1 cellular context compared by ENCODE assay signal in the genomic region with DNA sequence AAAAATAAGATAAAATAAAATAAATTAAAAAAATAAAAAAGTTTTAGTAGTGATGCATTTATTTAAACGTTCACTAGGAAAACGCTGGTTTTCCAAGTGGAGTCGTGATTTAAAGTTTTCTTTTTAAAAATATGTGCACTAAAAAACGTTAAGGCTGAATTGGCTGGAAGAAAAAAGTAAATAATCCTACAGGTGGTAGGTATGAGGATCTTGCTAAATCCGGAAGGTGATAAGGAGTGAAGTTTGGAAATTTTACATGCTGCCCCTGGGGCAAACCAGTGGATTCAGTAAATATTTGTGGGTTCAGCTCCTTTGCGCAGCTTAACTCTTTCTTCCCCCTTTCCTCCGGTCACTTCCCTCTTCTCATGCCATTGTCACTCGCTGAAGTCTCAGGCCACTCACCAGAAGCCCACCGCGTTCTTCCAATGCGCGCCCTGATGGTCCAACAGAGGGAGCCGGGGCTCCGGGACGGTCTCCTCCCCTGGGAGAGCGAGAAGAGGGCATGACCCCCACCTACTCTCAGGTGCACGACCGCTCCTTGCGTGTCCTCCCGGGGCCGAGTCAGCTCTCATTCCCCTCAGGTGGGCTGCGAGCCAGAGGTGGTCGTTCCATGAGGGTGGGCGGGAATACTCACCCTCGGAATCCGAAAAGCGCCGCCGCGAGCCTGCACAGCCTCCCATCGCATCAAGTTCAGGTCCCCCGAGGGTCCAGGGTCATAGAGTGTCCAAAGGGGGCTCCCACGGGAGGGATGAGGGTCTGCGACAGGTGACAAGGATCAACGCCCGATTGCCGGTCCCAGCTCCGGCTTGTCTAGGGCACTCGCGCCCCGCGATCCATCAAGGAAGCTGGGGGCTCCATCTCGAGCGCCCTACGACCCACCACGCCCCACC.
TF ChIP-seq lines count a peak whose summit lies in the region.

No MANE protein-coding gene starts in this region.

TF ChIP-seq in K562, 482 proteins besides CTCF, POLR2A, EP300 and RAD21 (continued from another document and continues in another):
- no peak for TF ChIP-seq NCOR1 (IDR thresholded peaks at IDR 0.05)
- TF ChIP-seq TEAD4 (IDR thresholded peaks at IDR 0.05; ENCODE audit: low read length): no peak
- 0 out of 2 replicates have a peak, but pooled peaks have one; percentile 23 for TF ChIP-seq TEAD4 (CRISPR knock-in tag; IDR thresholded peaks at IDR 0.05; ENCODE audit: borderline replicate concordance)
- TF ChIP-seq GTF2A2 (tag; IDR thresholded peaks at IDR 0.05): no peak
- TF ChIP-seq, protein P1, sequence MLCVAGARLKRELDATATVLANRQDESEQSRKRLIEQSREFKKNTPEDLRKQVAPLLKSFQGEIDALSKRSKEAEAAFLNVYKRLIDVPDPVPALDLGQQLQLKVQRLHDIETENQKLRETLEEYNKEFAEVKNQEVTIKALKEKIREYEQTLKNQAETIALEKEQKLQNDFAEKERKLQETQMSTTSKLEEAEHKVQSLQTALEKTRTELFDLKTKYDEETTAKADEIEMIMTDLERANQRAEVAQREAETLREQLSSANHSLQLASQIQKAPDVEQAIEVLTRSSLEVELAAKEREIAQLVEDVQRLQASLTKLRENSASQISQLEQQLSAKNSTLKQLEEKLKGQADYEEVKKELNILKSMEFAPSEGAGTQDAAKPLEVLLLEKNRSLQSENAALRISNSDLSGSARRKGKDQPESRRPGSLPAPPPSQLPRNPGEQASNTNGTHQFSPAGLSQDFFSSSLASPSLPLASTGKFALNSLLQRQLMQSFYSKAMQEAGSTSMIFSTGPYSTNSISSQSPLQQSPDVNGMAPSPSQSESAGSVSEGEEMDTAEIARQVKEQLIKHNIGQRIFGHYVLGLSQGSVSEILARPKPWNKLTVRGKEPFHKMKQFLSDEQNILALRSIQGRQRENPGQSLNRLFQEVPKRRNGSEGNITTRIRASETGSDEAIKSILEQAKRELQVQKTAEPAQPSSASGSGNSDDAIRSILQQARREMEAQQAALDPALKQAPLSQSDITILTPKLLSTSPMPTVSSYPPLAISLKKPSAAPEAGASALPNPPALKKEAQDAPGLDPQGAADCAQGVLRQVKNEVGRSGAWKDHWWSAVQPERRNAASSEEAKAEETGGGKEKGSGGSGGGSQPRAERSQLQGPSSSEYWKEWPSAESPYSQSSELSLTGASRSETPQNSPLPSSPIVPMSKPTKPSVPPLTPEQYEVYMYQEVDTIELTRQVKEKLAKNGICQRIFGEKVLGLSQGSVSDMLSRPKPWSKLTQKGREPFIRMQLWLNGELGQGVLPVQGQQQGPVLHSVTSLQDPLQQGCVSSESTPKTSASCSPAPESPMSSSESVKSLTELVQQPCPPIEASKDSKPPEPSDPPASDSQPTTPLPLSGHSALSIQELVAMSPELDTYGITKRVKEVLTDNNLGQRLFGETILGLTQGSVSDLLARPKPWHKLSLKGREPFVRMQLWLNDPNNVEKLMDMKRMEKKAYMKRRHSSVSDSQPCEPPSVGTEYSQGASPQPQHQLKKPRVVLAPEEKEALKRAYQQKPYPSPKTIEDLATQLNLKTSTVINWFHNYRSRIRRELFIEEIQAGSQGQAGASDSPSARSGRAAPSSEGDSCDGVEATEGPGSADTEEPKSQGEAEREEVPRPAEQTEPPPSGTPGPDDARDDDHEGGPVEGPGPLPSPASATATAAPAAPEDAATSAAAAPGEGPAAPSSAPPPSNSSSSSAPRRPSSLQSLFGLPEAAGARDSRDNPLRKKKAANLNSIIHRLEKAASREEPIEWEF (CRISPR knock-in tag; IDR thresholded peaks at IDR 0.05): 0 out of 2 replicates have a peak, but pooled peaks have one; percentile 17
- TF ChIP-seq DPF2 (IDR thresholded peaks at IDR 0.05): no peak
- TF ChIP-seq FOXK1 (CRISPR knock-in tag; IDR thresholded peaks at IDR 0.05; ENCODE audit: borderline replicate concordance): no peak
- peak in 1 of 2 experiments; percentile 50; a peak in 1 of 4 replicates for TF ChIP-seq SIN3A (IDR thresholded peaks at IDR 0.05; ENCODE audit: borderline replicate concordance in 2 of 2, control insufficient read depth in 1 of 2, low read depth in 2 of 2, low read length in 2 of 2)
- no peak for TF ChIP-seq ZNF133 (CRISPR knock-in tag; IDR thresholded peaks at IDR 0.05)
- TF ChIP-seq NFIC (IDR thresholded peaks at IDR 0.05): peak; percentile 12; the same call in 1 of the 2 replicates
- TF ChIP-seq ZNF174 (CRISPR knock-in tag; IDR thresholded peaks at IDR 0.05): no peak
- TF ChIP-seq RBBP5 (IDR thresholded peaks at IDR 0.05; ENCODE audit: borderline replicate concordance, insufficient read depth, low read length, poor library complexity, severe bottlenecking): peak; percentile 60
- no peak for TF ChIP-seq FOSL1 (tag; conservative IDR thresholded peaks at IDR 0.05)
- no peak for TF ChIP-seq ESRRB (CRISPR knock-in tag; IDR thresholded peaks at IDR 0.05; ENCODE audit: borderline replicate concordance)
- no peak for TF ChIP-seq ZNF77 (CRISPR knock-in tag; IDR thresholded peaks at IDR 0.05)
- no peak for TF ChIP-seq HMG20A (CRISPR knock-in tag; conservative IDR thresholded peaks at IDR 0.05)
- TF ChIP-seq ILF3 (IDR thresholded peaks at IDR 0.05; ENCODE audit: borderline replicate concordance): no peak
- no peak for TF ChIP-seq NFE2L1 (tag; IDR thresholded peaks at IDR 0.05; ENCODE audit: borderline replicate concordance, low read depth)
- no peak for TF ChIP-seq TFAM (CRISPR knock-in tag; conservative IDR thresholded peaks at IDR 0.05)
- peak; percentile 50; the same call in 1 of the 2 replicates for TF ChIP-seq ESRRA (IDR thresholded peaks at IDR 0.05; ENCODE audit: borderline replicate concordance, low read depth)
- TF ChIP-seq EWSR1 (IDR thresholded peaks at IDR 0.05; ENCODE audit: borderline replicate concordance, low read depth, partially characterized antibody): no peak
- TF ChIP-seq ERF (CRISPR knock-in tag; IDR thresholded peaks at IDR 0.05): no peak
- TF ChIP-seq PHF8 (IDR thresholded peaks at IDR 0.05; ENCODE audit: borderline replicate concordance, low read length): peak; percentile 54; the same call in 1 of the 2 replicates
- TF ChIP-seq TAF7 (tag; IDR thresholded peaks at IDR 0.05): 0 out of 2 replicates have a peak, but pooled peaks have one; percentile 13
- no peak for TF ChIP-seq HNRNPUL1 (IDR thresholded peaks at IDR 0.05; ENCODE audit: low read length)
- peak; percentile 63 for TF ChIP-seq MTA3 (IDR thresholded peaks at IDR 0.05; ENCODE audit: borderline replicate concordance)
- TF ChIP-seq COPS2 (conservative IDR thresholded peaks at IDR 0.05): no peak
- no peak for TF ChIP-seq CREB1 (IDR thresholded peaks at IDR 0.05)
- TF ChIP-seq CREB1 (CRISPR knock-in tag; IDR thresholded peaks at IDR 0.05): 0 out of 2 replicates have a peak, but pooled peaks have one; percentile 4
- TF ChIP-seq BRF1 (IDR thresholded peaks at IDR 0.05; ENCODE audit: borderline replicate concordance, extremely low read depth, insufficient read length): no peak
- TF ChIP-seq SREBF2 (CRISPR knock-in tag; IDR thresholded peaks at IDR 0.05): peak; percentile 95
- TF ChIP-seq PTRF (tag; IDR thresholded peaks at IDR 0.05): no peak
- TF ChIP-seq, protein P2, sequence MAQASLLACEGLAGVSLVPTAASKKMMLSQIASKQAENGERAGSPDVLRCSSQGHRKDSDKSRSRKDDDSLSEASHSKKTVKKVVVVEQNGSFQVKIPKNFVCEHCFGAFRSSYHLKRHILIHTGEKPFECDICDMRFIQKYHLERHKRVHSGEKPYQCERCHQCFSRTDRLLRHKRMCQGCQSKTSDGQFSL (CRISPR knock-in tag; IDR thresholded peaks at IDR 0.05): peak; percentile 61; the same call in 1 of the 2 replicates
- TF ChIP-seq, protein P2 (tag; IDR thresholded peaks at IDR 0.05): no peak
- no peak for TF ChIP-seq DMBX1 (CRISPR knock-in tag; IDR thresholded peaks at IDR 0.05; ENCODE audit: borderline replicate concordance)
- no peak for TF ChIP-seq PRPF4 (IDR thresholded peaks at IDR 0.05; ENCODE audit: insufficient read depth, low read depth, low read length, poor library complexity, severe bottlenecking)
- no peak for TF ChIP-seq GABPA (tag; conservative IDR thresholded peaks at IDR 0.05; ENCODE audit: low read depth)
- TF ChIP-seq, protein P3, sequence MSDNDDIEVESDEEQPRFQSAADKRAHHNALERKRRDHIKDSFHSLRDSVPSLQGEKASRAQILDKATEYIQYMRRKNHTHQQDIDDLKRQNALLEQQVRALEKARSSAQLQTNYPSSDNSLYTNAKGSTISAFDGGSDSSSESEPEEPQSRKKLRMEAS (CRISPR knock-in tag; IDR thresholded peaks at IDR 0.05): no peak
- TF ChIP-seq SMARCA4 (IDR thresholded peaks at IDR 0.05): peak; percentile 13; the same call in 1 of the 2 replicates
- 0 out of 2 replicates have a peak, but pooled peaks have one; percentile 14 for TF ChIP-seq MTA1 (IDR thresholded peaks at IDR 0.05; ENCODE audit: borderline replicate concordance)
- TF ChIP-seq ADNP (tag; IDR thresholded peaks at IDR 0.05): no peak
- TF ChIP-seq, protein P4, sequence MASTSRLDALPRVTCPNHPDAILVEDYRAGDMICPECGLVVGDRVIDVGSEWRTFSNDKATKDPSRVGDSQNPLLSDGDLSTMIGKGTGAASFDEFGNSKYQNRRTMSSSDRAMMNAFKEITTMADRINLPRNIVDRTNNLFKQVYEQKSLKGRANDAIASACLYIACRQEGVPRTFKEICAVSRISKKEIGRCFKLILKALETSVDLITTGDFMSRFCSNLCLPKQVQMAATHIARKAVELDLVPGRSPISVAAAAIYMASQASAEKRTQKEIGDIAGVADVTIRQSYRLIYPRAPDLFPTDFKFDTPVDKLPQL (IDR thresholded peaks at IDR 0.05; ENCODE audit: extremely low read depth, insufficient read length): no peak
- TF ChIP-seq, protein P5, sequence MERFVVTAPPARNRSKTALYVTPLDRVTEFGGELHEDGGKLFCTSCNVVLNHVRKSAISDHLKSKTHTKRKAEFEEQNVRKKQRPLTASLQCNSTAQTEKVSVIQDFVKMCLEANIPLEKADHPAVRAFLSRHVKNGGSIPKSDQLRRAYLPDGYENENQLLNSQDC (CRISPR knock-in tag; IDR thresholded peaks at IDR 0.05): no peak
- no peak for TF ChIP-seq NR3C1 (CRISPR knock-in tag; IDR thresholded peaks at IDR 0.05)
- peak in 1 of 2 experiments; percentile 38; a peak in 2 of 4 replicates for TF ChIP-seq HDAC1 (IDR thresholded peaks at IDR 0.05)
- TF ChIP-seq ZNF764 (CRISPR knock-in tag; IDR thresholded peaks at IDR 0.05; ENCODE audit: low read depth): no peak
- TF ChIP-seq RFX5 (IDR thresholded peaks at IDR 0.05; ENCODE audit: low read depth, low read length): no peak
- peak; percentile 89; the same call in 1 of the 2 replicates for TF ChIP-seq NR1H2 (CRISPR knock-in tag; IDR thresholded peaks at IDR 0.05)
- 0 out of 2 replicates have a peak, but pooled peaks have one; percentile 37 for TF ChIP-seq RNF2 (IDR thresholded peaks at IDR 0.05)
- TF ChIP-seq, protein P6, sequence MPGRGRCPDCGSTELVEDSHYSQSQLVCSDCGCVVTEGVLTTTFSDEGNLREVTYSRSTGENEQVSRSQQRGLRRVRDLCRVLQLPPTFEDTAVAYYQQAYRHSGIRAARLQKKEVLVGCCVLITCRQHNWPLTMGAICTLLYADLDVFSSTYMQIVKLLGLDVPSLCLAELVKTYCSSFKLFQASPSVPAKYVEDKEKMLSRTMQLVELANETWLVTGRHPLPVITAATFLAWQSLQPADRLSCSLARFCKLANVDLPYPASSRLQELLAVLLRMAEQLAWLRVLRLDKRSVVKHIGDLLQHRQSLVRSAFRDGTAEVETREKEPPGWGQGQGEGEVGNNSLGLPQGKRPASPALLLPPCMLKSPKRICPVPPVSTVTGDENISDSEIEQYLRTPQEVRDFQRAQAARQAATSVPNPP (IDR thresholded peaks at IDR 0.05; ENCODE audit: borderline replicate concordance, insufficient read depth, insufficient read length): no peak
- TF ChIP-seq RCOR1 (IDR thresholded peaks at IDR 0.05; ENCODE audit: borderline replicate concordance in 1 of 2, low read depth in 2 of 2, low read length in 2 of 2): peak in 1 of 2 experiments; percentile 39; a peak in 2 of 4 replicates
- TF ChIP-seq, protein P7, sequence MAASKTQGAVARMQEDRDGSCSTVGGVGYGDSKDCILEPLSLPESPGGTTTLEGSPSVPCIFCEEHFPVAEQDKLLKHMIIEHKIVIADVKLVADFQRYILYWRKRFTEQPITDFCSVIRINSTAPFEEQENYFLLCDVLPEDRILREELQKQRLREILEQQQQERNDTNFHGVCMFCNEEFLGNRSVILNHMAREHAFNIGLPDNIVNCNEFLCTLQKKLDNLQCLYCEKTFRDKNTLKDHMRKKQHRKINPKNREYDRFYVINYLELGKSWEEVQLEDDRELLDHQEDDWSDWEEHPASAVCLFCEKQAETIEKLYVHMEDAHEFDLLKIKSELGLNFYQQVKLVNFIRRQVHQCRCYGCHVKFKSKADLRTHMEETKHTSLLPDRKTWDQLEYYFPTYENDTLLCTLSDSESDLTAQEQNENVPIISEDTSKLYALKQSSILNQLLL (CRISPR knock-in tag; IDR thresholded peaks at IDR 0.05; ENCODE audit: borderline replicate concordance): no peak
- no peak for TF ChIP-seq FOXJ2 (tag; IDR thresholded peaks at IDR 0.05)
- no peak for TF ChIP-seq TAL1 (IDR thresholded peaks at IDR 0.05)
- TF ChIP-seq YY1 (IDR thresholded peaks at IDR 0.05; ENCODE audit: borderline replicate concordance in 1 of 3, control insufficient read depth in 1 of 3, extremely low read depth in 1 of 3, insufficient read depth in 3 of 3, insufficient read length in 1 of 3, insufficient replicate concordance in 2 of 3, low read depth in 1 of 3, low read length in 2 of 3): peak in 1 of 3 experiments; percentile 26
- no peak for TF ChIP-seq LEF1 (IDR thresholded peaks at IDR 0.05)
- TF ChIP-seq KAT7 (CRISPR knock-in tag; IDR thresholded peaks at IDR 0.05; ENCODE audit: borderline replicate concordance): 0 out of 2 replicates have a peak, but pooled peaks have one; percentile 35
- no peak for TF ChIP-seq YBX1 (IDR thresholded peaks at IDR 0.05)
- TF ChIP-seq POLR3G (IDR thresholded peaks at IDR 0.05; ENCODE audit: extremely low read depth, insufficient read length, insufficient replicate concordance): no peak
- TF ChIP-seq SPI1 (IDR thresholded peaks at IDR 0.05; ENCODE audit: borderline replicate concordance, low read depth, low read length): peak; percentile 81
- TF ChIP-seq, protein P8, sequence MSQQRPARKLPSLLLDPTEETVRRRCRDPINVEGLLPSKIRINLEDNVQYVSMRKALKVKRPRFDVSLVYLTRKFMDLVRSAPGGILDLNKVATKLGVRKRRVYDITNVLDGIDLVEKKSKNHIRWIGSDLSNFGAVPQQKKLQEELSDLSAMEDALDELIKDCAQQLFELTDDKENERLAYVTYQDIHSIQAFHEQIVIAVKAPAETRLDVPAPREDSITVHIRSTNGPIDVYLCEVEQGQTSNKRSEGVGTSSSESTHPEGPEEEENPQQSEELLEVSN (IDR thresholded peaks at IDR 0.05; ENCODE audit: borderline replicate concordance in 1 of 2, extremely low read depth in 1 of 2, insufficient read depth in 1 of 2, insufficient read length in 1 of 2, low read depth in 1 of 2, low read length in 1 of 2, poor library complexity in 1 of 2, severe bottlenecking in 1 of 2): peak in 1 of 2 experiments; percentile 14
- TF ChIP-seq SREBF1 (IDR thresholded peaks at IDR 0.05; ENCODE audit: borderline replicate concordance, low read depth, low read length): no peak
- no peak for TF ChIP-seq TAF15 (IDR thresholded peaks at IDR 0.05; ENCODE audit: low read depth, low read length)
- no peak; the same call in 1 of the 2 replicates for TF ChIP-seq CXXC5 (CRISPR knock-in tag; IDR thresholded peaks at IDR 0.05)
- no peak for TF ChIP-seq BMI1 (IDR thresholded peaks at IDR 0.05; ENCODE audit: low read length)
